9 cellular contexts compared by ENCODE assay signal in the genomic region with DNA sequence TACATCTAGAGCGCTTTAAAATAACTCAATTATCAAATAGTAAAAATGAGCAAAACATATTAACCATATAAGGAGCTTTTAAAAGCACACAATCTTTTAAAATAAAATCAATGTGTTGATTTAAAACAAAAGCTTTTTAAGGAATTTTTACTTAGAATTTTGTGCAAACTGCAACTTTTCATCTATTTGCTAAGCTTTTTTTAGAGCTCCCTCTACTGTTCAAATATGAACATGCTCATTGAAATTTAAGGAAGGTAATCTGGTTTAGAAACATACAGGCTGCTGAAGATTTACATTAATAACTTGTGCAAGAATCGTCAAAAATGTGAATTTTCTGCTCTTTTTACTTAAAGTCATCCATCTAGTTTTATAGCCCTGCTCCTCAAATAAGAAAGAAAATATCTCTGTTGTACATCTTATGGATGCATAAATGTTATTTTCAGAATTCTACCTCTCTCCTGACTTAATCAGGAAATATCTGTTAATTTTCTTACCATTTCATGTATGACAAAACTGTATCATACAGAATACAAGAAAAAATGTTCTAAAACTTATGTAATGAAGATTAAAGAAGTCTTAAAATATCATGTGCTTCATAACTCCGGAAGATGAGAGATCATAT.
DNase-seq lines count a peak whose midpoint lies in the region; ATAC-seq, FAIRE-seq and TF ChIP-seq lines count a peak whose summit lies in the region.
"Had no signal": no experiment of that assay in that cellular context is flagged by ENCODE, and none has a peak within 500 bp of the region (broad histone marks: within the 10 kb centered on the region; RNA-seq: fewer than 3 reads in every experiment).

No MANE protein-coding gene starts in this region.

- CTCF ChIA-PET in endothelial cell of umbilical vein (lab: Charles Lee): no interaction called here

- H3K27ac ChIP-seq in endothelial cell of umbilical vein (ENCODE audit: insufficient read depth, low read depth, low read length) (no peak overlapping the region), ovary (no peak overlapping the region)

- H4K20me1 ChIP-seq in endothelial cell of umbilical vein (replicated peaks; ENCODE audit: control insufficient read depth, extremely low read depth, insufficient read depth, low read length): no peaks in the 10 kb centered on the region

- dilution Hi-C loops in endothelial cell of umbilical vein (cut with MboI; ENCODE audit: extremely low pct_ligation_motif_present, low sequenced_read_pairs): no loop called here

- no TSS peak for BruUV-seq in endothelial cell of umbilical vein (replicated peaks; lab: Mats Ljungman, UMichigan)

- TF ChIP-seq CTCF in endothelial cell of umbilical vein (IDR thresholded peaks at IDR 0.05; ENCODE audit: extremely low read depth in 1 of 2, insufficient read depth in 1 of 2, low read depth in 1 of 2, low read length in 2 of 2) (peak; percentile 10 to 23), retinal pigment epithelial cell (conservative IDR thresholded peaks at IDR 0.05; ENCODE audit: low read depth, low read length) (peak; percentile 70), ovary (IDR thresholded peaks at IDR 0.05) (no peak)

- no peak overlapping the region for H3K4me3 ChIP-seq in endothelial cell of umbilical vein (replicated peaks in 1 of 3; ENCODE audit: insufficient read depth in 1 of 3, low read depth in 1 of 3, low read length in 3 of 3)
- no peak overlapping the region for H3K4me3 ChIP-seq in retinal pigment epithelial cell (ENCODE audit: low read length)
- no peak overlapping the region for H3K4me3 ChIP-seq in ovary

- no peak overlapping the region for H2AFZ ChIP-seq in endothelial cell of umbilical vein (ENCODE audit: low read depth, low read length)

- POLR2A ChIA-PET in endothelial cell of umbilical vein (lab: Charles Lee): no interaction called here

- H3K4me2 ChIP-seq in endothelial cell of umbilical vein (ENCODE audit: insufficient read depth, low read length): no peak overlapping the region

- H3K9me3 ChIP-seq in endothelial cell of umbilical vein (replicated peaks; ENCODE audit: control insufficient read depth, insufficient read depth, low read length) (no peaks in the 10 kb centered on the region), ovary (no peaks in the 10 kb centered on the region)

- H3K79me2 ChIP-seq in endothelial cell of umbilical vein (ENCODE audit: control insufficient read depth, insufficient read depth, low read length): no peaks in the 10 kb centered on the region

- no peaks in the 10 kb centered on the region for H3K9me1 ChIP-seq in endothelial cell of umbilical vein (replicated peaks; ENCODE audit: control insufficient read depth, extremely low read depth, insufficient read depth, low read length)

- no peak for ATAC-seq in GM18868 (IDR thresholded peaks at IDR 0.05; ENCODE audit: unreplicated experiment)

- no peaks in the 10 kb centered on the region for H3K27me3 ChIP-seq in endothelial cell of umbilical vein (ENCODE audit: control insufficient read depth in 2 of 2, insufficient read depth in 2 of 2, low read length in 2 of 2)
- no peaks in the 10 kb centered on the region for H3K27me3 ChIP-seq in ovary

- no peak overlapping the region for H3K9ac ChIP-seq in endothelial cell of umbilical vein (replicated peaks; ENCODE audit: extremely low read depth, insufficient read depth, low read length)

- WGBS in ovary, 3 donors: 63 to 65% (median 65%) methylated on average over 3 of the region's 3 CpGs

- intact Hi-C loops in endothelial cell of umbilical vein (cut with micrococcal nuclease) (no loop called here), ovary (cut with DNase I) (no loop called here)

- DNase-seq in NCI-H510A treated with DMSO at 0.1 percent for 48 hours (lab: John Stamatoyannopoulos, UW): peak; percentile 15
- DNase-seq in NCI-H510A (lab: John Stamatoyannopoulos, UW): no peak
- peak; percentile 24 for DNase-seq in NCI-H69 (lab: John Stamatoyannopoulos, UW)
- DNase-seq in endothelial cell of umbilical vein (ENCODE audit: low read depth, low spot score): no peak
- no peak for DNase-seq in retinal pigment epithelial cell (ENCODE audit: low read depth)
- DNase-seq in DMS79 (lab: John Stamatoyannopoulos, UW): no peak
- no peak for DNase-seq in ovary
- DNase-seq: Calu3 had no signal

- no peak for FAIRE-seq in endothelial cell of umbilical vein (lab: Jason Lieb, UNC)

- no peak for TF ChIP-seq EP300 in ovary (IDR thresholded peaks at IDR 0.05)

- H3K36me3 ChIP-seq in endothelial cell of umbilical vein (ENCODE audit: control insufficient read depth in 2 of 2, extremely low read depth in 1 of 2, insufficient read depth in 2 of 2, low read length in 2 of 2): no peaks in the 10 kb centered on the region
- no peaks in the 10 kb centered on the region for H3K36me3 ChIP-seq in ovary

- H3K4me1 ChIP-seq in endothelial cell of umbilical vein (ENCODE audit: control insufficient read depth, extremely low read depth, insufficient read depth, low read length) (no peaks in the 10 kb centered on the region), ovary (ENCODE audit: insufficient read depth) (no peaks in the 10 kb centered on the region)

- TF ChIP-seq POLR2A in endothelial cell of umbilical vein (IDR thresholded peaks at IDR 0.05; ENCODE audit: low read depth, low read length) (no peak), ovary (IDR thresholded peaks at IDR 0.05) (no peak)

TF ChIP-seq in endothelial cell of umbilical vein, 7 proteins besides CTCF, POLR2A, EP300 and RAD21:
- TF ChIP-seq, protein P1, sequence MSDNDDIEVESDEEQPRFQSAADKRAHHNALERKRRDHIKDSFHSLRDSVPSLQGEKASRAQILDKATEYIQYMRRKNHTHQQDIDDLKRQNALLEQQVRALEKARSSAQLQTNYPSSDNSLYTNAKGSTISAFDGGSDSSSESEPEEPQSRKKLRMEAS (IDR thresholded peaks at IDR 0.05; ENCODE audit: insufficient read depth, insufficient read length): no peak
- TF ChIP-seq POLR2AphosphoS5 (IDR thresholded peaks at IDR 0.05; ENCODE audit: insufficient read depth, low read depth, low read length) (no peak), GATA2 (IDR thresholded peaks at IDR 0.05; ENCODE audit: insufficient read depth, insufficient read length, low read depth, low read length) (no peak), FOS (IDR thresholded peaks at IDR 0.05; ENCODE audit: borderline replicate concordance, insufficient read depth, low read length) (no peak), EZH2 (IDR thresholded peaks at IDR 0.05; ENCODE audit: borderline replicate concordance, low read depth, low read length, severe bottlenecking) (no peak), MYC (IDR thresholded peaks at IDR 0.05; ENCODE audit: low read depth, low read length) (no peak)

Comparison
In these comparisons a context has a peak if more than half of its experiments do, and no peak if none do; other contexts are left out.
1. DNase-seq: peak in NCI-H510A treated with DMSO at 0.1 percent for 48 hours (single experiment) and NCI-H69 (single experiment); none in NCI-H510A (single experiment), endothelial cell of umbilical vein (single experiment), retinal pigment epithelial cell (single experiment), DMS79 (single experiment) and ovary (0 of 5).
2. CTCF ChIP-seq: peak in endothelial cell of umbilical vein (2 of 2) and retinal pigment epithelial cell (single experiment); none in ovary (0 of 3).